8 cellular contexts compared by ENCODE assay signal in genomic region chr7:74365320-74366022, GRCh38.
DNase-seq lines count a peak whose midpoint lies in the region.

No MANE protein-coding gene starts in this region.

- no peaks in the 10 kb centered on the region for H4K20me1 ChIP-seq in GM23248 (ENCODE audit: insufficient read depth)

- peak; percentile 58 for DNase-seq in GM23248
- DNase-seq in NCI-H510A treated with DMSO at 0.1 percent for 48 hours (lab: John Stamatoyannopoulos, UW): peak; percentile 2
- DNase-seq in ecto neural progenitor cell (ENCODE audit: low spot score): peak; percentile 92
- DNase-seq in mucosa of gallbladder (ENCODE audit: low spot score): peak; percentile 53
- no peak for DNase-seq in KG1 (lab: John Stamatoyannopoulos, UW)
- DNase-seq in activated CD4-positive, alpha-beta T cell treated with anti-CD3 and anti-CD28 coated beads, Interleukin-2, amount 10 ng/mL, durations not matched to agents 7 days and 5 days: no peak
- no peak for DNase-seq in DMS79 treated with DMSO at 0.1 percent for 48 hours (lab: John Stamatoyannopoulos, UW)
- no peak for DNase-seq in dedifferentiated amniotic fluid mesenchymal stem cell (ENCODE audit: extremely low spot score)

- H3K9me3 ChIP-seq in GM23248 (ENCODE audit: low read depth): no peaks in the 10 kb centered on the region

- H3F3A ChIP-seq in GM23248 (ENCODE audit: insufficient read depth): no peaks in the 10 kb centered on the region

- H3K4me3 ChIP-seq in GM23248: no peak overlapping the region

- H3K4me1 ChIP-seq in GM23248 (ENCODE audit: insufficient read depth): no peaks in the 10 kb centered on the region

- no peak overlapping the region for H3K4me2 ChIP-seq in GM23248 (ENCODE audit: unreplicated experiment)

- no peaks in the 10 kb centered on the region for H3K36me3 ChIP-seq in GM23248 (ENCODE audit: low read depth)

- in situ Hi-C loops in GM23248 (cut with MboI): no loop called here

- CTCF ChIA-PET in activated CD4-positive, alpha-beta T cell treated with anti-CD3 and anti-CD28 coated beads, Interleukin-2, amount 10 ng/mL, durations not matched to agents 7 days and 5 days (lab: Charles Lee): interaction anchor here (0.9 to 1.1 kb wide), 2 partner anchors 8 to 10 kb away, joined by 3 to 4 read pairs; no protein-coding TSS in a partner anchor

- no peaks in the 10 kb centered on the region for H3K9me3 Mint-ChIP-seq in activated CD4-positive, alpha-beta T cell treated with anti-CD3 and anti-CD28 coated beads, Interleukin-2, amount 10 ng/mL, durations not matched to agents 7 days and 5 days

- no peaks in the 10 kb centered on the region for H3K4me1 Mint-ChIP-seq in activated CD4-positive, alpha-beta T cell treated with anti-CD3 and anti-CD28 coated beads, Interleukin-2, amount 10 ng/mL, durations not matched to agents 7 days and 5 days

- H3K4me3 Mint-ChIP-seq in activated CD4-positive, alpha-beta T cell treated with anti-CD3 and anti-CD28 coated beads, Interleukin-2, amount 10 ng/mL, durations not matched to agents 7 days and 5 days: no peak overlapping the region

- no peak overlapping the region for H2AFZ ChIP-seq in GM23248

- H3K79me2 ChIP-seq in GM23248 (ENCODE audit: insufficient read depth): no peaks in the 10 kb centered on the region

- WGBS in GM23248 (ENCODE audit: low coverage in 1 of 2, low lambda C conversion rate in 2 of 2, missing lambda C conversion rate in 2 of 2), 2 experiments: 47 to 53% methylated on average over 10 of the region's 10 CpGs

- no peak overlapping the region for H3K9ac ChIP-seq in GM23248

- no peaks in the 10 kb centered on the region for H3K9me2 ChIP-seq in GM23248 (ENCODE audit: insufficient read depth)

- POLR2A ChIA-PET in activated CD4-positive, alpha-beta T cell treated with anti-CD3 and anti-CD28 coated beads, Interleukin-2, amount 10 ng/mL, durations not matched to agents 7 days and 5 days (lab: Charles Lee): no interaction called here

- no peak overlapping the region for H3K27ac Mint-ChIP-seq in activated CD4-positive, alpha-beta T cell treated with anti-CD3 and anti-CD28 coated beads, Interleukin-2, amount 10 ng/mL, durations not matched to agents 7 days and 5 days

- no peak overlapping the region for H3K27ac ChIP-seq in GM23248

- H3K27me3 ChIP-seq in GM23248 (replicated peaks; ENCODE audit: insufficient read depth): no peaks in the 10 kb centered on the region

- no peaks in the 10 kb centered on the region for H3K27me3 Mint-ChIP-seq in activated CD4-positive, alpha-beta T cell treated with anti-CD3 and anti-CD28 coated beads, Interleukin-2, amount 10 ng/mL, durations not matched to agents 7 days and 5 days

- no peaks in the 10 kb centered on the region for H3K36me3 Mint-ChIP-seq in activated CD4-positive, alpha-beta T cell treated with anti-CD3 and anti-CD28 coated beads, Interleukin-2, amount 10 ng/mL, durations not matched to agents 7 days and 5 days (ENCODE audit: low read depth)

Comparison
In these comparisons a context has a peak if more than half of its experiments do, and no peak if none do; other contexts are left out.
1. DNase-seq: peak in GM23248 (single experiment), NCI-H510A treated with DMSO at 0.1 percent for 48 hours (single experiment), ecto neural progenitor cell (single experiment) and mucosa of gallbladder (single experiment); none in KG1 (single experiment), activated CD4-positive, alpha-beta T cell treated with anti-CD3 and anti-CD28 coated beads, Interleukin-2, amount 10 ng/mL, durations not matched to agents 7 days and 5 days (single experiment), DMS79 treated with DMSO at 0.1 percent for 48 hours (single experiment) and dedifferentiated amniotic fluid mesenchymal stem cell (single experiment).